In genomic region chr19:10113592-10113963, GRCh38 we compare ENCODE assay signal across 10 cellular contexts. TPM values are rescaled to one million over a fixed set of nuclear protein-coding genes. Genes with fewer than 3 reads are reported as not detected.
DNase-seq lines count a peak whose midpoint lies in the region; ATAC-seq, FAIRE-seq and TF ChIP-seq lines count a peak whose summit lies in the region.
"Had no signal": no experiment of that assay in that cellular context is flagged by ENCODE, and none has a peak within 500 bp of the region (broad histone marks: within the 10 kb centered on the region; RNA-seq: fewer than 3 reads in every experiment).

No MANE protein-coding gene starts in this region.

- H3K79me2 ChIP-seq in KMS-11 (ENCODE audit: insufficient read depth, low read depth): peaks cover 15% of the 10 kb centered on the region; the same call in 1 of the 2 replicates

- H3K4me1 ChIP-seq in KMS-11 (ENCODE audit: low read depth, poor library complexity, severe bottlenecking) (peaks cover 50% of the 10 kb centered on the region), small intestine (ENCODE audit: control insufficient read depth in 2 of 2, insufficient read depth in 1 of 2, low read depth in 1 of 2, low read length in 1 of 2) (no peaks in the 10 kb centered on the region)

- H3K36me3 ChIP-seq in KMS-11 (ENCODE audit: insufficient read depth) (peaks cover 10% of the 10 kb centered on the region; the same call in 1 of the 2 replicates), small intestine (ENCODE audit: control insufficient read depth in 2 of 2, insufficient read depth in 2 of 2, low read length in 2 of 2) (peaks cover 16 to 26% of the 10 kb centered on the region in 2 donors)

- peaks cover 55% of the 10 kb centered on the region for H3K4me1 Mint-ChIP-seq in activated CD4-positive, alpha-beta T cell treated with anti-CD3 and anti-CD28 coated beads for 36 hours
- H3K4me1 Mint-ChIP-seq in activated naive CD8-positive, alpha-beta T cell treated with anti-CD3 and anti-CD28 coated beads for 36 hours: peaks cover 49% of the 10 kb centered on the region
- no peaks in the 10 kb centered on the region for H3K4me1 Mint-ChIP-seq in neural crest cell

- H3K27me3 Mint-ChIP-seq in activated CD4-positive, alpha-beta T cell treated with anti-CD3 and anti-CD28 coated beads for 36 hours: no peaks in the 10 kb centered on the region
- H3K27me3 Mint-ChIP-seq in activated naive CD8-positive, alpha-beta T cell treated with anti-CD3 and anti-CD28 coated beads for 36 hours: no peaks in the 10 kb centered on the region
- peaks cover 12% of the 10 kb centered on the region for H3K27me3 Mint-ChIP-seq in neural crest cell (ENCODE audit: low read depth)

- H3K9ac ChIP-seq in KMS-11: no peak overlapping the region

- H3K27ac Mint-ChIP-seq in activated CD4-positive, alpha-beta T cell treated with anti-CD3 and anti-CD28 coated beads for 36 hours: peak overlapping the region; percentile 90
- peak overlapping the region; percentile 93 for H3K27ac Mint-ChIP-seq in activated naive CD8-positive, alpha-beta T cell treated with anti-CD3 and anti-CD28 coated beads for 36 hours
- H3K27ac Mint-ChIP-seq in neural crest cell (ENCODE audit: unreplicated experiment): no peak overlapping the region

- H3K4me2 ChIP-seq in KMS-11: 0 out of 2 replicates have a peak overlapping the region, but pooled peaks have one; percentile 40

- POLR2A ChIA-PET in activated CD4-positive, alpha-beta T cell treated with anti-CD3 and anti-CD28 coated beads for 36 hours (lab: Charles Lee): interaction anchor here (1.0 to 1.1 kb wide), 2 partner anchors 17 to 21 kb away, joined by 3 read pairs; no protein-coding TSS in a partner anchor

- H2AFZ ChIP-seq in KMS-11 (ENCODE audit: low read depth): no peak overlapping the region

- H3K9me3 ChIP-seq in small intestine (ENCODE audit: control insufficient read depth, low read depth): no peaks in the 10 kb centered on the region
- H3K9me3 ChIP-seq: adrenal gland had no signal

- H3K27me3 ChIP-seq in KMS-11 (ENCODE audit: insufficient read depth, low read depth): no peaks in the 10 kb centered on the region
- no peaks in the 10 kb centered on the region for H3K27me3 ChIP-seq in small intestine (ENCODE audit: control insufficient read depth in 2 of 2, insufficient read depth in 2 of 2, low read length in 2 of 2)
- H3K27me3 ChIP-seq: adrenal gland had no signal

- H3K4me3 ChIP-seq in KMS-11 (IDR thresholded peaks at IDR 0.05; ENCODE audit: insufficient read depth, low read depth, low read length) (no peak overlapping the region), small intestine (ENCODE audit: low read depth in 1 of 2, low read length in 2 of 2) (no peak overlapping the region)
- H3K4me3 ChIP-seq: adrenal gland had no signal

- FAIRE-seq in small intestine (lab: Jason Lieb, UNC): no peak

- 65 to 70% (median 67%) methylated on average over 18 to 19 of the region's 19 CpGs for WGBS in small intestine, 3 donors

- CTCF ChIA-PET in activated CD4-positive, alpha-beta T cell treated with anti-CD3 and anti-CD28 coated beads for 36 hours (lab: Charles Lee): interaction anchor here (0.6 to 2.2 kb wide), 9 partner anchors 9 to 213 kb away, joined by 3 to 9 read pairs (median 3); partner anchors contain the start of gene ANGPTL6

- intact Hi-C loops in activated CD4-positive, alpha-beta T cell treated with anti-CD3 and anti-CD28 coated beads for 36 hours (cut with DNase I, micrococcal nuclease): loop anchor here (1.0 to 2.0 kb wide), 3 partner anchors 15 to 179 kb away; no protein-coding TSS in a partner anchor

- peak overlapping the region; percentile 68 for H3K4me3 Mint-ChIP-seq in activated CD4-positive, alpha-beta T cell treated with anti-CD3 and anti-CD28 coated beads for 36 hours
- H3K4me3 Mint-ChIP-seq in activated naive CD8-positive, alpha-beta T cell treated with anti-CD3 and anti-CD28 coated beads for 36 hours: no peak overlapping the region
- peak overlapping the region; percentile 79 for H3K4me3 Mint-ChIP-seq in neural crest cell

- H3K36me3 Mint-ChIP-seq in activated CD4-positive, alpha-beta T cell treated with anti-CD3 and anti-CD28 coated beads for 36 hours (ENCODE audit: low read depth): peaks cover 73% of the 10 kb centered on the region
- H3K36me3 Mint-ChIP-seq in activated naive CD8-positive, alpha-beta T cell treated with anti-CD3 and anti-CD28 coated beads for 36 hours: peaks cover 59% of the 10 kb centered on the region
- H3K36me3 Mint-ChIP-seq in neural crest cell (ENCODE audit: low read depth): peaks cover 5% of the 10 kb centered on the region

- peak; percentile 29 for DNase-seq in activated CD4-positive, alpha-beta T cell treated with anti-CD3 and anti-CD28 coated beads for 36 hours
- DNase-seq in activated CD4-positive, alpha-beta T cell treated with anti-CD3 and anti-CD28 coated beads for 1 hour: no peak
- DNase-seq in activated naive CD8-positive, alpha-beta T cell treated with anti-CD3 and anti-CD28 coated beads for 36 hours: no peak
- DNase-seq in neural crest cell (ENCODE audit: low read depth, low spot score): no peak
- DNase-seq in HuH-7 (ENCODE audit: low spot score): no peak
- DNase-seq in small intestine: no peak
- DNase-seq: NCI-H510A had no signal

- H4K20me1 ChIP-seq in KMS-11 (ENCODE audit: insufficient read depth): no peaks in the 10 kb centered on the region

- TF ChIP-seq CTCF in KMS-11 (conservative IDR thresholded peaks at IDR 0.05; ENCODE audit: low read depth, low read length): no peak
- no peak for TF ChIP-seq CTCF in neural crest cell (conservative IDR thresholded peaks at IDR 0.05)

- no peak for ATAC-seq in activated CD4-positive, alpha-beta T cell treated with anti-CD3 and anti-CD28 coated beads for 36 hours
- no peak for ATAC-seq in GM21576 (IDR thresholded peaks at IDR 0.05; ENCODE audit: unreplicated experiment)

- H3K27ac ChIP-seq in KMS-11 (no peak overlapping the region; the same call in 1 of the 2 replicates), small intestine (ENCODE audit: low read depth in 1 of 2, low read length in 1 of 2) (peak overlapping the region in 1 of 2 donors; percentile 32)

- no peaks in the 10 kb centered on the region for H3K9me3 Mint-ChIP-seq in activated CD4-positive, alpha-beta T cell treated with anti-CD3 and anti-CD28 coated beads for 36 hours (ENCODE audit: low read depth)
- no peaks in the 10 kb centered on the region for H3K9me3 Mint-ChIP-seq in activated naive CD8-positive, alpha-beta T cell treated with anti-CD3 and anti-CD28 coated beads for 36 hours
- no peaks in the 10 kb centered on the region for H3K9me3 Mint-ChIP-seq in neural crest cell

RNA-seq across cellular contexts. Expression of gene P2RY11, which starts 2.1 kb away (rescaled TPM):
- total RNA-seq in activated CD4-positive, alpha-beta T cell treated with anti-CD3 and anti-CD28 coated beads for 36 hours: 10 to 100 TPM; 46.4 to 52.1 TPM
- 10 to 100 TPM; 57.8 to 64.0 TPM for total RNA-seq in activated naive CD8-positive, alpha-beta T cell treated with anti-CD3 and anti-CD28 coated beads for 36 hours
- 25.9 and 26.9 TPM in 2 replicates for total RNA-seq in neural crest cell
- polyA plus RNA-seq in small intestine: 10 to 100 TPM in 1 of 3 donors, 1 to 10 TPM in 2; 3.8 to 14.6 (median 6.3) TPM

RNA-seq across cellular contexts. Expression of gene EIF3G, which starts 6.1 kb away (rescaled TPM):
- 100 to 1,000 TPM; 230 to 253 TPM for total RNA-seq in activated CD4-positive, alpha-beta T cell treated with anti-CD3 and anti-CD28 coated beads for 36 hours
- total RNA-seq in activated naive CD8-positive, alpha-beta T cell treated with anti-CD3 and anti-CD28 coated beads for 36 hours: 100 to 1,000 TPM; 287 to 293 TPM
- total RNA-seq in neural crest cell: 210 and 224 TPM in 2 replicates
- polyA plus RNA-seq in small intestine: 100 to 1,000 TPM; 138 to 218 (median 213) TPM

RNA-seq across cellular contexts. Expression of gene PPAN, which starts 7.4 kb away (rescaled TPM):
- 100 to 1,000 TPM; 139 to 149 TPM for total RNA-seq in activated CD4-positive, alpha-beta T cell treated with anti-CD3 and anti-CD28 coated beads for 36 hours
- total RNA-seq in activated naive CD8-positive, alpha-beta T cell treated with anti-CD3 and anti-CD28 coated beads for 36 hours: 100 to 1,000 TPM; 214 to 227 TPM
- 77.8 and 84.5 TPM in 2 replicates for total RNA-seq in neural crest cell
- polyA plus RNA-seq in small intestine: 10 to 100 TPM; 26.2 to 48.3 (median 37.3) TPM

RNA-seq across cellular contexts. Expression of gene ANGPTL6, which starts 11.1 kb away (rescaled TPM):
- total RNA-seq in activated CD4-positive, alpha-beta T cell treated with anti-CD3 and anti-CD28 coated beads for 36 hours: 10 to 100 TPM; 10.4 to 14.1 TPM
- total RNA-seq in activated naive CD8-positive, alpha-beta T cell treated with anti-CD3 and anti-CD28 coated beads for 36 hours: 1 to 10 TPM; 8.5 to 9.8 TPM
- total RNA-seq in neural crest cell: not detected in 2 replicates
- polyA plus RNA-seq in small intestine: under 1 TPM; 0.45 to 0.72 (median 0.54) TPM

RNA-seq across cellular contexts. Expression of gene SHFL, which starts 27.5 kb away (rescaled TPM):
- 10 to 100 TPM; 49.8 to 62.6 TPM for total RNA-seq in activated CD4-positive, alpha-beta T cell treated with anti-CD3 and anti-CD28 coated beads for 36 hours
- 10 to 100 TPM; 46.8 to 47.0 TPM for total RNA-seq in activated naive CD8-positive, alpha-beta T cell treated with anti-CD3 and anti-CD28 coated beads for 36 hours
- 0.89 and 0.93 TPM in 2 replicates for total RNA-seq in neural crest cell
- 10 to 100 TPM; 32.5 to 60.8 (median 40.5) TPM for polyA plus RNA-seq in small intestine
